In the genomic region with DNA sequence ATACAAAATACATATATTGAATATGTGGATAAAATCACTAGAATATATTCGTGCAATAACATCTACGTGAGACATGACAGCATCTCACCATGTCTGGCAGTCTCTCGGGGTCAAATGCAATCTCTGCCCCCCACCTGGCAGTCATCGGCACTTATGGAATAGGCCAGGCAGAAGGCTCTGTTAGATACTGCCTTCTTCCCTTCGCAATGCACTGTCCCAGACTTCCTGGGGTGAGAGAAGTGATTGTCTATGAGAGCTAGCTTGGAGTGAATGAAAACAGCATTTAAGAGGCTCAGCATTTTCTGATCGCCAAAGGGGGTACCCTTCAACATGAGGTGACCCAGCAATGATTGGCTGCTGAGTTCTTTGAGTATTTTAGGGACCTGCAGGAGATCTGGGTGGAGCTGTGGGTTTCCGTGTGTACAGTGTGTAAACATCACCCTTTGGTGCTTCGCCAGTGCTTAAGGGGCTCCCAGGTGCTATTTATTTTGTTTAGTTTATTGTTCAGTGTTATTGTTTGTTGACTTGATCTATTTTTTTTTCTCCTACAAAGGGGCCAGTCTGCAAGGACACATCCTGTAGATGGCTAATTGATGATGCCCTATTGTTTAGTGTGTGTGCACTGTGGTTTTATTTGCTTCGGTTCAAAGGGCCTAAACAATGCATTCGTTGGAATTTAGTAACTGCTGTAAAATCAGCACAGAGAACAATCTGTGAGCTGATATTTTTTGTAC, we compare ENCODE assay signal across 14 cellular contexts. TPM values are rescaled to one million over a fixed set of nuclear protein-coding genes. Genes with fewer than 3 reads are reported as not detected.
DNase-seq lines count a peak whose midpoint lies in the region; ATAC-seq and TF ChIP-seq lines count a peak whose summit lies in the region.
"Had no signal": no experiment of that assay in that cellular context is flagged by ENCODE, and none has a peak within 500 bp of the region (broad histone marks: within the 10 kb centered on the region; RNA-seq: fewer than 3 reads in every experiment).

No MANE protein-coding gene starts in this region.

- H3K4me3 ChIP-seq in colonic mucosa (no peak overlapping the region), parathyroid adenoma (ENCODE audit: low read depth, low read length) (no peak overlapping the region)
- H3K4me3 ChIP-seq: sigmoid colon had no signal

- intact Hi-C loops in colonic mucosa (cut with DNase I) = no loop called here

- TF ChIP-seq CTCF in colonic mucosa (IDR thresholded peaks at IDR 0.05) = no peak
- no peak for TF ChIP-seq CTCF in parathyroid adenoma (IDR thresholded peaks at IDR 0.05)

- no peak overlapping the region for H3K4me2 ChIP-seq in parathyroid adenoma (ENCODE audit: low read length)

- H3K79me2 ChIP-seq in parathyroid adenoma = no peaks in the 10 kb centered on the region

- H3K27me3 ChIP-seq in colonic mucosa = no peaks in the 10 kb centered on the region
- no peaks in the 10 kb centered on the region for H3K27me3 ChIP-seq in parathyroid adenoma (ENCODE audit: control insufficient read depth, insufficient read depth, low read length)
- H3K27me3 ChIP-seq: sigmoid colon had no signal

- H3K9me3 ChIP-seq in colonic mucosa (no peaks in the 10 kb centered on the region), parathyroid adenoma (ENCODE audit: control insufficient read depth, low read length) (no peaks in the 10 kb centered on the region)
- H3K9me3 ChIP-seq: sigmoid colon had no signal

- H3K4me1 ChIP-seq in colonic mucosa (peaks cover 13% of the 10 kb centered on the region), parathyroid adenoma (no peaks in the 10 kb centered on the region)

- ATAC-seq in GM18909 (IDR thresholded peaks at IDR 0.05; ENCODE audit: poor library complexity, unreplicated experiment) (no peak), GM18502 (IDR thresholded peaks at IDR 0.05; ENCODE audit: poor library complexity, unreplicated experiment) (no peak), HG03521 (IDR thresholded peaks at IDR 0.05; ENCODE audit: unreplicated experiment) (no peak)

- H3K9ac ChIP-seq in colonic mucosa (ENCODE audit: low read depth in 2 of 2, low read length in 2 of 2) (no peak overlapping the region), parathyroid adenoma (no peak overlapping the region)

- H3K36me3 ChIP-seq in colonic mucosa (no peaks in the 10 kb centered on the region), parathyroid adenoma (ENCODE audit: control insufficient read depth, insufficient read depth, low read length) (no peaks in the 10 kb centered on the region)
- H3K36me3 ChIP-seq: sigmoid colon had no signal

- H2AFZ ChIP-seq in parathyroid adenoma = no peak overlapping the region

- peak; percentile 53 for DNase-seq in M059J (ENCODE audit: low read depth)
- DNase-seq in NCI-H345 (lab: John Stamatoyannopoulos, UW) = peak; percentile 99
- peak; percentile 51 for DNase-seq in colonic mucosa
- DNase-seq in SW 1271 (lab: John Stamatoyannopoulos, UW) = no peak
- DNase-seq: activated naive CD4-positive, alpha-beta T cell treated with anti-CD3 and anti-CD28 coated beads, Interleukin-2, amount 50 U/mL, for 16 hours; CD4-positive, CD25-positive, alpha-beta regulatory T cell; MM.1S; sigmoid colon had no signal

- H3K27ac ChIP-seq in colonic mucosa = peak overlapping the region; percentile 62
- peak overlapping the region; percentile 4 for H3K27ac ChIP-seq in parathyroid adenoma

RNA-seq across cellular contexts. Expression of a gene that starts 10.2 kb away (rescaled TPM):
- 0.10 TPM in 1 of 2 replicates, not detected in the other for total RNA-seq in M059J (2014; rRNA removed; shearing (Covaris generic))
- 1 to 10 TPM; 2.5 to 6.7 TPM for total RNA-seq in colonic mucosa
- total RNA-seq: activated CD8-positive, alpha-beta memory T cell treated with anti-CD3 and anti-CD28 coated beads for 36 hours; OCI-LY7 had no signal

Comparison
In these comparisons a context has a peak if more than half of its experiments do, and no peak if none do; other contexts are left out.
1. DNase-seq: peak in M059J (single experiment), NCI-H345 (single experiment) and colonic mucosa (single experiment); none in SW 1271 (0 of 2).